8 cellular contexts compared by ENCODE assay signal in genomic region chr6:119350202-119351004, GRCh38. TPM values are rescaled to one million over a fixed set of nuclear protein-coding genes. Genes with fewer than 3 reads are reported as not detected.
DNase-seq lines count a peak whose midpoint lies in the region; ATAC-seq and TF ChIP-seq lines count a peak whose summit lies in the region.

No MANE protein-coding gene starts in this region.

- H3K27ac ChIP-seq in PC-3 (ENCODE audit: low read length) (peak overlapping the region; percentile 22), skin epidermis (peak overlapping the region; percentile 82 to 100 (median 95))

- H3K79me2 ChIP-seq in PC-3 (ENCODE audit: low read length): peaks cover 37% of the 10 kb centered on the region

- no peak for TF ChIP-seq CTCF in AG09319 (IDR thresholded peaks at IDR 0.05; ENCODE audit: low read depth, low read length)
- no peak for TF ChIP-seq CTCF in PC-3 (conservative IDR thresholded peaks at IDR 0.05; ENCODE audit: low read depth, low read length)
- TF ChIP-seq CTCF in astrocyte of the cerebellum (IDR thresholded peaks at IDR 0.05; ENCODE audit: low read depth, low read length, missing control alignments): no peak

- intact Hi-C loops in PC-3 (cut with micrococcal nuclease): loop anchor here (1.0 to 10.0 kb wide), 8 partner anchors 190 to 1024 kb away; no protein-coding TSS in a partner anchor

- DNase-seq in AG09319 (ENCODE audit: extremely low read depth, low read depth) (peak; percentile 29), PC-3 (peak; percentile 44), astrocyte of the cerebellum (ENCODE audit: low read depth) (peak; percentile 34), DMS79 treated with DMSO at 0.1 percent for 48 hours (lab: John Stamatoyannopoulos, UW) (no peak)

- CTCF ChIA-PET in PC-3 (lab: Charles Lee): interaction anchor here (0.5 to 1.7 kb wide), 5 partner anchors 16 to 630 kb away, joined by 3 to 14 read pairs (median 6); no protein-coding TSS in a partner anchor

- peak overlapping the region; percentile 74 for H2AFZ ChIP-seq in PC-3 (ENCODE audit: low read length)

- H3K9me3 ChIP-seq in PC-3 (ENCODE audit: low read length): no peaks in the 10 kb centered on the region

- no peaks in the 10 kb centered on the region for H3K36me3 ChIP-seq in PC-3 (ENCODE audit: low read depth, low read length)

- POLR2A ChIA-PET in PC-3 (lab: Charles Lee; ENCODE audit: unreplicated experiment): interaction anchor here (0.6 to 0.7 kb wide), 2 partner anchors 232 to 1505 kb away, joined by 3 to 4 read pairs; no protein-coding TSS in a partner anchor

- peak overlapping the region; percentile 69 for H3K9ac ChIP-seq in PC-3 (ENCODE audit: low read length)

- peak overlapping the region; percentile 92 for H3K4me2 ChIP-seq in PC-3 (ENCODE audit: low read length)

- ATAC-seq in GM18873 (IDR thresholded peaks at IDR 0.05; ENCODE audit: low FRiP score, unreplicated experiment) (peak; percentile 5), HG03103 (IDR thresholded peaks at IDR 0.05; ENCODE audit: low read depth, unreplicated experiment) (peak; percentile 3), PC-3 (peak; percentile 6; the same call in 1 of the 2 replicates)

- H3K9me2 ChIP-seq in PC-3 (replicated peaks; ENCODE audit: low read length): no peaks in the 10 kb centered on the region

- BruUV-seq in PC-3 (replicated peaks; lab: Mats Ljungman, UMichigan): TSS peak; percentile 45

- no peaks in the 10 kb centered on the region for H4K20me1 ChIP-seq in PC-3 (ENCODE audit: low read length)

- H3K4me1 ChIP-seq in PC-3 (ENCODE audit: insufficient read depth, low read length): peaks cover 16% of the 10 kb centered on the region; the same call in 1 of the 2 replicates

- H3F3A ChIP-seq in PC-3 (ENCODE audit: low read length, unreplicated experiment): no peaks in the 10 kb centered on the region

- H3K4me3 ChIP-seq in PC-3 (ENCODE audit: low read length) (peak overlapping the region; percentile 92), astrocyte of the cerebellum (ENCODE audit: low read depth, low read length) (peak overlapping the region; percentile 80), iPS-11a (ENCODE audit: low read depth, low read length) (peak overlapping the region; percentile 81), skin epidermis (peak overlapping the region; percentile 62 to 98 (median 79))

- H3K27me3 ChIP-seq in PC-3 (ENCODE audit: low read length): no peaks in the 10 kb centered on the region

- in situ Hi-C loops in astrocyte of the cerebellum (cut with HindIII; ENCODE audit: low sequenced_read_pairs): no loop called here

RNA-seq across cellular contexts. Expression of gene MAN1A1, which starts 0.8 kb away (rescaled TPM):
- total RNA-seq in PC-3 (2014; rRNA removed): 19.0 and 24.6 TPM in 2 replicates
